Comparison of ENCODE assay signal across 9 cellular contexts in the genomic region with DNA sequence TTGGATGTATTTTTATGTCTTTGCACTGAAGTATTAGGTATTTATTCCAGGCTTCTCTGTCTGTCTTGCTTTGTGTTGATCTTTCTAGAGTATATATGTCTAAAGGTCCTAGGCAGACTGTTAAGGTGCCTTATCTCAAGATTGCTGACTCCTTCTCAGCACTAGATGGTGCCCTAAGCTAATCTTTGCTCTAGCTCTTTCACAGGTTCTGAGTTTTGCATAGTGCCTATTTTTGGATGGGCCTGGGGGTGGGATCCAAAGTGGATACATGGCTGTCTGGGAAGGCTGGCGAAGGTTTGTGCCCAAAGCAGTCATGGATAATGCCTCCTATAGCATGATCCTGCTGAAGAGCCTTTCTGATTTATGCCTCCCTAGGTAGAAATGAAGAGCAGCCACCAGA.
DNase-seq lines count a peak whose midpoint lies in the region; ATAC-seq and TF ChIP-seq lines count a peak whose summit lies in the region.
"Had no signal": no experiment of that assay in that cellular context is flagged by ENCODE, and none has a peak within 500 bp of the region (broad histone marks: within the 10 kb centered on the region; RNA-seq: fewer than 3 reads in every experiment).

No MANE protein-coding gene starts in this region.

- no peaks in the 10 kb centered on the region for H3K9me3 ChIP-seq in HCT116 (ENCODE audit: control insufficient read depth in 1 of 2, insufficient read depth in 1 of 2, low read depth in 1 of 2, low read length in 2 of 2)

- H3K27me3 ChIP-seq in HCT116 (ENCODE audit: insufficient read depth, low read length) = no peaks in the 10 kb centered on the region

- intact Hi-C loops in HCT116 (cut with micrococcal nuclease) = loop anchor here (2.0 kb wide), 1 partner anchor 416 kb away; no protein-coding TSS in a partner anchor

- no peak overlapping the region for H3K4me3 ChIP-seq in HCT116 (replicated peaks in 1 of 2; ENCODE audit: low read depth in 1 of 2, low read length in 2 of 2)

- peak; percentile 34 to 63 (median 53); a peak in 5 of 6 replicates for TF ChIP-seq CTCF in HCT116 (IDR thresholded peaks at IDR 0.05 in 2 of 3, conservative IDR thresholded peaks at IDR 0.05 in 1 of 3; ENCODE audit: borderline replicate concordance in 1 of 3, insufficient read depth in 1 of 3, low read depth in 2 of 3, low read length in 2 of 3)

- 0 out of 4 replicates have a peak, but pooled peaks cover 0 to 4% of the 10 kb centered on the region in 2 experiments for H3K4me1 ChIP-seq in HCT116 (ENCODE audit: control insufficient read depth in 1 of 2, insufficient read depth in 2 of 2, low read length in 2 of 2)

- POLR2A ChIA-PET in HCT116 (lab: Charles Lee) = no interaction called here

- peak; percentile 97 for ATAC-seq in HCT116

- no peak overlapping the region for H3K27ac ChIP-seq in HCT116 (ENCODE audit: low read depth, low read length)

- TF ChIP-seq RAD21 in HCT116 (IDR thresholded peaks at IDR 0.05; ENCODE audit: low read depth) = peak; percentile 68

- H3K79me2 ChIP-seq in HCT116 (ENCODE audit: insufficient read depth, low read length) = no peaks in the 10 kb centered on the region

- CTCF ChIA-PET in HCT116 (lab: Charles Lee) = interaction anchor here (0.7 to 1.6 kb wide), 4 partner anchors 11 to 579 kb away, joined by 3 to 6 read pairs (median 4); no protein-coding TSS in a partner anchor

- no peaks in the 10 kb centered on the region for H3K36me3 ChIP-seq in HCT116 (ENCODE audit: control insufficient read depth in 1 of 2, insufficient read depth in 2 of 2, low read length in 2 of 2)

- peak; percentile 62 for DNase-seq in EH (ENCODE audit: low read depth)
- peak; percentile 29 for DNase-seq in HCT116 (ENCODE audit: low read depth, low spot score)
- DNase-seq in RKO (ENCODE audit: low spot score) = peak; percentile 44
- DNase-seq in iris pigment epithelial cell (ENCODE audit: low read depth) = peak; percentile 20
- DNase-seq in NCI-H2227 treated with DMSO at 0.1 percent for 48 hours (lab: John Stamatoyannopoulos, UW) = no peak
- no peak for DNase-seq in activated effector memory CD4-positive, alpha-beta T cell treated with anti-CD3 and anti-CD28 coated beads, Interleukin-2, amount 50 U/mL, for 16 hours
- DNase-seq in effector CD4-positive, alpha-beta T cell = no peak
- DNase-seq in DMS 273 (lab: John Stamatoyannopoulos, UW; ENCODE audit: unreplicated experiment) = no peak
- DNase-seq: effector CD8-positive, alpha-beta T cell had no signal

- BruUV-seq in HCT116 (replicated peaks; lab: Mats Ljungman, UMichigan) = no TSS peak

- H3K9me2 ChIP-seq in HCT116 (ENCODE audit: insufficient read depth) = no peaks in the 10 kb centered on the region

- H3K4me2 ChIP-seq in HCT116 (ENCODE audit: low read length) = no peak overlapping the region

- RAD21 ChIA-PET in HCT116 (lab: Charles Lee; ENCODE audit: low non-redundant PET in 1 of 2, low total read pairs in 2 of 2, uncharacterized antibody in 2 of 2, unreplicated experiment in 2 of 2) = no interaction called here

- no peak overlapping the region for H2AFZ ChIP-seq in HCT116 (ENCODE audit: low read depth, low read length, poor library complexity, severe bottlenecking)

- no peak overlapping the region for H3K9ac ChIP-seq in HCT116 (ENCODE audit: low read length)

- no peak for TF ChIP-seq POLR2A in HCT116 (IDR thresholded peaks at IDR 0.05; ENCODE audit: borderline replicate concordance, extremely low read depth, insufficient read depth, insufficient read length)

- no peaks in the 10 kb centered on the region for H4K20me1 ChIP-seq in HCT116 (ENCODE audit: insufficient read depth)

TF ChIP-seq in HCT116, 20 proteins besides CTCF, POLR2A, EP300 and RAD21:
- TF ChIP-seq SRF (IDR thresholded peaks at IDR 0.05; ENCODE audit: low read depth) = no peak
- TF ChIP-seq ZFX (IDR thresholded peaks at IDR 0.05) = no peak
- no peak for TF ChIP-seq SP1 (IDR thresholded peaks at IDR 0.05; ENCODE audit: low read depth)
- TF ChIP-seq EGR1 (IDR thresholded peaks at IDR 0.05; ENCODE audit: low read depth) = no peak
- no peak for TF ChIP-seq CEBPB (IDR thresholded peaks at IDR 0.05; ENCODE audit: low read depth)
- TF ChIP-seq SIN3A (IDR thresholded peaks at IDR 0.05; ENCODE audit: low read depth) = no peak
- no peak for TF ChIP-seq EZH2 (IDR thresholded peaks at IDR 0.05)
- no peak for TF ChIP-seq ZNF274 (IDR thresholded peaks at IDR 0.05; ENCODE audit: low read depth, low read length)
- TF ChIP-seq CBX3 (IDR thresholded peaks at IDR 0.05; ENCODE audit: low read depth) = no peak
- TF ChIP-seq TCF7L2 (IDR thresholded peaks at IDR 0.05; ENCODE audit: borderline replicate concordance, extremely low read depth, insufficient read depth, insufficient read length) = no peak
- no peak for TF ChIP-seq EZH2phosphoT487 (IDR thresholded peaks at IDR 0.05; ENCODE audit: borderline replicate concordance)
- TF ChIP-seq, protein P1, sequence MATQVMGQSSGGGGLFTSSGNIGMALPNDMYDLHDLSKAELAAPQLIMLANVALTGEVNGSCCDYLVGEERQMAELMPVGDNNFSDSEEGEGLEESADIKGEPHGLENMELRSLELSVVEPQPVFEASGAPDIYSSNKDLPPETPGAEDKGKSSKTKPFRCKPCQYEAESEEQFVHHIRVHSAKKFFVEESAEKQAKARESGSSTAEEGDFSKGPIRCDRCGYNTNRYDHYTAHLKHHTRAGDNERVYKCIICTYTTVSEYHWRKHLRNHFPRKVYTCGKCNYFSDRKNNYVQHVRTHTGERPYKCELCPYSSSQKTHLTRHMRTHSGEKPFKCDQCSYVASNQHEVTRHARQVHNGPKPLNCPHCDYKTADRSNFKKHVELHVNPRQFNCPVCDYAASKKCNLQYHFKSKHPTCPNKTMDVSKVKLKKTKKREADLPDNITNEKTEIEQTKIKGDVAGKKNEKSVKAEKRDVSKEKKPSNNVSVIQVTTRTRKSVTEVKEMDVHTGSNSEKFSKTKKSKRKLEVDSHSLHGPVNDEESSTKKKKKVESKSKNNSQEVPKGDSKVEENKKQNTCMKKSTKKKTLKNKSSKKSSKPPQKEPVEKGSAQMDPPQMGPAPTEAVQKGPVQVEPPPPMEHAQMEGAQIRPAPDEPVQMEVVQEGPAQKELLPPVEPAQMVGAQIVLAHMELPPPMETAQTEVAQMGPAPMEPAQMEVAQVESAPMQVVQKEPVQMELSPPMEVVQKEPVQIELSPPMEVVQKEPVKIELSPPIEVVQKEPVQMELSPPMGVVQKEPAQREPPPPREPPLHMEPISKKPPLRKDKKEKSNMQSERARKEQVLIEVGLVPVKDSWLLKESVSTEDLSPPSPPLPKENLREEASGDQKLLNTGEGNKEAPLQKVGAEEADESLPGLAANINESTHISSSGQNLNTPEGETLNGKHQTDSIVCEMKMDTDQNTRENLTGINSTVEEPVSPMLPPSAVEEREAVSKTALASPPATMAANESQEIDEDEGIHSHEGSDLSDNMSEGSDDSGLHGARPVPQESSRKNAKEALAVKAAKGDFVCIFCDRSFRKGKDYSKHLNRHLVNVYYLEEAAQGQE (IDR thresholded peaks at IDR 0.05; ENCODE audit: low read depth) = no peak
- TF ChIP-seq, protein P2, sequence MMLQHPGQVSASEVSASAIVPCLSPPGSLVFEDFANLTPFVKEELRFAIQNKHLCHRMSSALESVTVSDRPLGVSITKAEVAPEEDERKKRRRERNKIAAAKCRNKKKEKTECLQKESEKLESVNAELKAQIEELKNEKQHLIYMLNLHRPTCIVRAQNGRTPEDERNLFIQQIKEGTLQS (IDR thresholded peaks at IDR 0.05) = no peak
- TF ChIP-seq JUND (IDR thresholded peaks at IDR 0.05) = no peak
- TF ChIP-seq, protein P3, sequence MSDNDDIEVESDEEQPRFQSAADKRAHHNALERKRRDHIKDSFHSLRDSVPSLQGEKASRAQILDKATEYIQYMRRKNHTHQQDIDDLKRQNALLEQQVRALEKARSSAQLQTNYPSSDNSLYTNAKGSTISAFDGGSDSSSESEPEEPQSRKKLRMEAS (IDR thresholded peaks at IDR 0.05) = no peak
- TF ChIP-seq YY1 (IDR thresholded peaks at IDR 0.05; ENCODE audit: extremely low read depth, insufficient replicate concordance, low read depth, low read length) = no peak
- TF ChIP-seq FOSL1 (IDR thresholded peaks at IDR 0.05; ENCODE audit: low read depth) = no peak

Comparison
In these comparisons a context has a peak if more than half of its experiments do, and no peak if none do; other contexts are left out.
1. DNase-seq: peak in EH (single experiment), HCT116 (single experiment), RKO (single experiment) and iris pigment epithelial cell (single experiment); none in NCI-H2227 treated with DMSO at 0.1 percent for 48 hours (single experiment), activated effector memory CD4-positive, alpha-beta T cell treated with anti-CD3 and anti-CD28 coated beads, Interleukin-2, amount 50 U/mL, for 16 hours (single experiment), effector CD4-positive, alpha-beta T cell (single experiment) and DMS 273 (single experiment).